ENCODE assay signal across 8 cellular contexts in genomic region chr3:129305592-129306091, GRCh38. TPM values are rescaled to one million over a fixed set of nuclear protein-coding genes. Genes with fewer than 3 reads are reported as not detected.
DNase-seq lines count a peak whose midpoint lies in the region; ATAC-seq and FAIRE-seq lines count a peak whose summit lies in the region.

No MANE protein-coding gene starts in this region.

- intact Hi-C loops in head of caudate nucleus (cut with DNase I), result no loop called here

- peaks cover 62% of the 10 kb centered on the region for H3K36me3 Mint-ChIP-seq in activated T-helper 17 cell treated with anti-CD3 and anti-CD28 coated beads, Interleukin-2, amount 50 U/mL, for 72 hours (ENCODE audit: low read depth)

- peak overlapping the region; percentile 57 for H3K4me3 Mint-ChIP-seq in activated T-helper 17 cell treated with anti-CD3 and anti-CD28 coated beads, Interleukin-2, amount 50 U/mL, for 72 hours

- no peaks in the 10 kb centered on the region for H3K9me3 Mint-ChIP-seq in activated T-helper 17 cell treated with anti-CD3 and anti-CD28 coated beads, Interleukin-2, amount 50 U/mL, for 72 hours

- no peak for FAIRE-seq in HTR-8/SVneo (lab: Jason Lieb, UNC)

- peak; percentile 51 for ATAC-seq in HG03354 (IDR thresholded peaks at IDR 0.05; ENCODE audit: poor library complexity, severe bottlenecking, unreplicated experiment)
- peak; percentile 69 for ATAC-seq in activated T-helper 17 cell treated with anti-CD3 and anti-CD28 coated beads, Interleukin-2, amount 50 U/mL, for 72 hours (replicated peaks)

- peak overlapping the region; percentile 41 for H3K27ac Mint-ChIP-seq in activated T-helper 17 cell treated with anti-CD3 and anti-CD28 coated beads, Interleukin-2, amount 50 U/mL, for 72 hours

- no peaks in the 10 kb centered on the region for H3K27me3 Mint-ChIP-seq in activated T-helper 17 cell treated with anti-CD3 and anti-CD28 coated beads, Interleukin-2, amount 50 U/mL, for 72 hours

- peaks cover 6% of the 10 kb centered on the region for H3K4me1 Mint-ChIP-seq in activated T-helper 17 cell treated with anti-CD3 and anti-CD28 coated beads, Interleukin-2, amount 50 U/mL, for 72 hours

- DNase-seq in EH (ENCODE audit: low read depth) (peak; percentile 88), head of caudate nucleus (peak; percentile 45 to 83 (median 66)), occipital lobe (lab: John Stamatoyannopoulos, UW) (peak; percentile 6), NCI-H524 treated with DMSO at 0.1 percent for 48 hours (lab: John Stamatoyannopoulos, UW) (no peak), HTR-8/SVneo (ENCODE audit: insufficient read length, low spot score) (no peak), cerebellar nuclear complex (lab: John Stamatoyannopoulos, UW) (no peak)

RNA-seq across cellular contexts. Expression of gene HMCES, which starts 27.0 kb away (rescaled TPM):
- 10 to 100 TPM; 52.5 to 55.3 TPM for total RNA-seq in activated T-helper 17 cell treated with anti-CD3 and anti-CD28 coated beads, Interleukin-2, amount 50 U/mL, for 72 hours
- 17.0 TPM for total RNA-seq in occipital lobe

RNA-seq across cellular contexts. Expression of gene COPG1, which starts 56.2 kb away (rescaled TPM):
- total RNA-seq in activated T-helper 17 cell treated with anti-CD3 and anti-CD28 coated beads, Interleukin-2, amount 50 U/mL, for 72 hours, result 100 to 1,000 TPM; 150 to 157 TPM
- total RNA-seq in occipital lobe, result 117 TPM

Comparison
In these comparisons a context has a peak if more than half of its experiments do, and no peak if none do; other contexts are left out.
1. DNase-seq: peak in EH (single experiment), head of caudate nucleus (42 of 42) and occipital lobe (single experiment); none in NCI-H524 treated with DMSO at 0.1 percent for 48 hours (single experiment), HTR-8/SVneo (single experiment) and cerebellar nuclear complex (0 of 2).